ENCODE assay signal across 1 cellular context in the genomic region with DNA sequence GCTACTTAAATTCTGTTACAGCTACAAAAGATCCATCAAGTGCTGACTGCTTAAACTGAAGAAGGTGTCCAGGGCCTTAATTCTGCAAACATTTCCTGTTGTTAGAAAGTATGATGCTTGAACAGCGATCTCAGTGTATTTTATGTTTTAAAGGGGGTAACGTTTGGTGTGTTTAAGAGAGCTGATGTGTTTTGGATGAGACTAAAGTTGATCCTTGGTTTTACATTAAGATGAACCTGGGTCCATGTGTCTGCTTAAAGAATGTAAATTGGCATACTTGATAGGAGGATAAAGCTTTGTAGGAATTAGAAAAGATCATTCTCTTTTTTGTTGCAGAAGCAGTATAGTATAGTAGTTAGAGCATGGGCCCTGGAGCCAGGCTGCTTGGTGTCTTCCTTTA.
TF ChIP-seq lines count a peak whose summit lies in the region.

No MANE protein-coding gene starts in this region.

TF ChIP-seq in GM12878, 131 proteins besides CTCF, POLR2A, EP300 and RAD21:
- TF ChIP-seq, protein P1, sequence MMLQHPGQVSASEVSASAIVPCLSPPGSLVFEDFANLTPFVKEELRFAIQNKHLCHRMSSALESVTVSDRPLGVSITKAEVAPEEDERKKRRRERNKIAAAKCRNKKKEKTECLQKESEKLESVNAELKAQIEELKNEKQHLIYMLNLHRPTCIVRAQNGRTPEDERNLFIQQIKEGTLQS (IDR thresholded peaks at IDR 0.05; ENCODE audit: borderline replicate concordance, extremely low read depth, low read depth, low read length) = no peak
- TF ChIP-seq NR2C1 (IDR thresholded peaks at IDR 0.05) (no peak), ZNF274 (IDR thresholded peaks at IDR 0.05; ENCODE audit: insufficient read depth, insufficient read length) (no peak), PML (IDR thresholded peaks at IDR 0.05; ENCODE audit: low read length) (no peak), POLR2AphosphoS5 (IDR thresholded peaks at IDR 0.05; ENCODE audit: low read length) (peak; percentile 20; the same call in 1 of the 2 replicates), SREBF2 (IDR thresholded peaks at IDR 0.05; ENCODE audit: low read length) (no peak), TAF1 (IDR thresholded peaks at IDR 0.05; ENCODE audit: borderline replicate concordance, low read depth, low read length) (no peak), POLR2AphosphoS2 (IDR thresholded peaks at IDR 0.05; ENCODE audit: low read depth, low read length) (0 out of 2 replicates have a peak, but pooled peaks have one; percentile 2)
- TF ChIP-seq, protein P2, sequence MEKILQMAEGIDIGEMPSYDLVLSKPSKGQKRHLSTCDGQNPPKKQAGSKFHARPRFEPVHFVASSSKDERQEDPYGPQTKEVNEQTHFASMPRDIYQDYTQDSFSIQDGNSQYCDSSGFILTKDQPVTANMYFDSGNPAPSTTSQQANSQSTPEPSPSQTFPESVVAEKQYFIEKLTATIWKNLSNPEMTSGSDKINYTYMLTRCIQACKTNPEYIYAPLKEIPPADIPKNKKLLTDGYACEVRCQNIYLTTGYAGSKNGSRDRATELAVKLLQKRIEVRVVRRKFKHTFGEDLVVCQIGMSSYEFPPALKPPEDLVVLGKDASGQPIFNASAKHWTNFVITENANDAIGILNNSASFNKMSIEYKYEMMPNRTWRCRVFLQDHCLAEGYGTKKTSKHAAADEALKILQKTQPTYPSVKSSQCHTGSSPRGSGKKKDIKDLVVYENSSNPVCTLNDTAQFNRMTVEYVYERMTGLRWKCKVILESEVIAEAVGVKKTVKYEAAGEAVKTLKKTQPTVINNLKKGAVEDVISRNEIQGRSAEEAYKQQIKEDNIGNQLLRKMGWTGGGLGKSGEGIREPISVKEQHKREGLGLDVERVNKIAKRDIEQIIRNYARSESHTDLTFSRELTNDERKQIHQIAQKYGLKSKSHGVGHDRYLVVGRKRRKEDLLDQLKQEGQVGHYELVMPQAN (conservative IDR thresholded peaks at IDR 0.05) = 0 out of 2 replicates have a peak, but pooled peaks have one; percentile 29
- TF ChIP-seq, protein P3, sequence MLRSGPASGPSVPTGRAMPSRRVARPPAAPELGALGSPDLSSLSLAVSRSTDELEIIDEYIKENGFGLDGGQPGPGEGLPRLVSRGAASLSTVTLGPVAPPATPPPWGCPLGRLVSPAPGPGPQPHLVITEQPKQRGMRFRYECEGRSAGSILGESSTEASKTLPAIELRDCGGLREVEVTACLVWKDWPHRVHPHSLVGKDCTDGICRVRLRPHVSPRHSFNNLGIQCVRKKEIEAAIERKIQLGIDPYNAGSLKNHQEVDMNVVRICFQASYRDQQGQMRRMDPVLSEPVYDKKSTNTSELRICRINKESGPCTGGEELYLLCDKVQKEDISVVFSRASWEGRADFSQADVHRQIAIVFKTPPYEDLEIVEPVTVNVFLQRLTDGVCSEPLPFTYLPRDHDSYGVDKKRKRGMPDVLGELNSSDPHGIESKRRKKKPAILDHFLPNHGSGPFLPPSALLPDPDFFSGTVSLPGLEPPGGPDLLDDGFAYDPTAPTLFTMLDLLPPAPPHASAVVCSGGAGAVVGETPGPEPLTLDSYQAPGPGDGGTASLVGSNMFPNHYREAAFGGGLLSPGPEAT (IDR thresholded peaks at IDR 0.05; ENCODE audit: low read depth) = no peak
TF ChIP-seq in GM12878: peak in this region for 3.
